Comparison of ENCODE assay signal across 17 cellular contexts in the genomic region with DNA sequence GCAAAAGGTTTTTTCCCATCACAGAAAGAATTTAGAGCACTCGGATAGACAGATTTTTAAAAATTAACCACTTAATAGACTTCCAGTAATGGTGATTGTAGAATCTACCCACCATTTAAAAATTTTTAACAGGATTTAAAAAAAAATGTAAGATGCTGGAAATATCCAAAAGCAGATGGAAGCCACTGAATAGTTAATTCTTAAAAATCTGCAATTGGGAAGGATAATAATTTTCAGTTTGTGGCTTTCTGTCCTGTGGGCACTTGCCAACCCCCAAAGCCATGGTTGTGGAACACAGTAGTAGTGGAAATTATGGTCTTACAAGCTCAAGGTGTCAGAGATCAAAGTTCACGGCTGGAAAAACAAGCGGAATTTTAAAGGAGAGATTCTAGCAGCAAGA.
DNase-seq lines count a peak whose midpoint lies in the region; ATAC-seq and TF ChIP-seq lines count a peak whose summit lies in the region.
"Had no signal": no experiment of that assay in that cellular context is flagged by ENCODE, and none has a peak within 500 bp of the region (broad histone marks: within the 10 kb centered on the region; RNA-seq: fewer than 3 reads in every experiment).

No MANE protein-coding gene starts in this region.

- no peak overlapping the region for H3K27ac ChIP-seq in GM23338 (ENCODE audit: low read depth)
- H3K27ac ChIP-seq: A549 had no signal

- no peak overlapping the region for H3K4me2 ChIP-seq in GM23338

- H3K79me2 ChIP-seq in GM23338 (replicated peaks; ENCODE audit: insufficient read depth), result no peaks in the 10 kb centered on the region

- no peaks in the 10 kb centered on the region for H3K36me3 ChIP-seq in GM23338 (ENCODE audit: insufficient read depth)

- ATAC-seq in GM23338 (no peak), HG03521 (IDR thresholded peaks at IDR 0.05; ENCODE audit: unreplicated experiment) (no peak)
- ATAC-seq: A549 had no signal

- in situ Hi-C loops in ACHN (cut with HindIII; ENCODE audit: low pct_ligation_motif_present, low pct_unique_long_range_greater_than_20kb, low sequenced_read_pairs), result no loop called here

- H3K4me3 ChIP-seq in GM23338, result no peak overlapping the region
- H3K4me3 ChIP-seq: A549 had no signal

- H3K4me1 ChIP-seq in GM23338 (ENCODE audit: insufficient read depth), result no peaks in the 10 kb centered on the region
- H3K4me1 ChIP-seq: A549 had no signal

- H3K9me2 ChIP-seq in GM23338 (ENCODE audit: insufficient read depth), result no peaks in the 10 kb centered on the region; the same call in 1 of the 2 replicates

- H4K20me1 ChIP-seq in GM23338 (replicated peaks; ENCODE audit: insufficient read depth), result no peaks in the 10 kb centered on the region

- H3K4me1 Mint-ChIP-seq in GM23338, result peaks cover 4% of the 10 kb centered on the region; the same call in 2 of the 3 replicates

- no peak overlapping the region for H3K27ac Mint-ChIP-seq in GM23338
- H3K27ac Mint-ChIP-seq: CD4-positive, alpha-beta memory T cell had no signal

- H2AFZ ChIP-seq in GM23338, result peak overlapping the region; percentile 80

- TF ChIP-seq CTCF in GM23338 (conservative IDR thresholded peaks at IDR 0.05; ENCODE audit: low read depth in 2 of 2), result no peak

- no peak overlapping the region for H3K4me3 Mint-ChIP-seq in GM23338
- H3K4me3 Mint-ChIP-seq: CD4-positive, alpha-beta memory T cell had no signal

- peaks cover 2% of the 10 kb centered on the region for H3K27me3 Mint-ChIP-seq in GM23338 (ENCODE audit: insufficient read depth, low read depth, poor library complexity)

- H3K36me3 Mint-ChIP-seq in GM23338 (ENCODE audit: low read depth), result peaks cover 3% of the 10 kb centered on the region; the same call in 1 of the 3 replicates
- H3K36me3 Mint-ChIP-seq: CD4-positive, alpha-beta memory T cell had no signal

- no peaks in the 10 kb centered on the region for H3F3A ChIP-seq in GM23338 (replicated peaks; ENCODE audit: low read depth)

- H3K27me3 ChIP-seq in GM23338 (ENCODE audit: insufficient read depth), result no peaks in the 10 kb centered on the region

- peaks cover 3% of the 10 kb centered on the region; the same call in 1 of the 3 replicates for H3K9me3 Mint-ChIP-seq in GM23338

- DNase-seq in ACHN (peak; percentile 85), GM23338 (ENCODE audit: low spot score) (no peak), glomerular visceral epithelial cell (ENCODE audit: extremely low spot score) (peak; percentile 2), amniotic stem cell (lab: John Stamatoyannopoulos, UW) (no peak)
- no peak for DNase-seq in stimulated activated CD4-positive, alpha-beta T cell treated with anti-CD3 and anti-CD28 coated beads, Interleukin-1b, Interleukin-23, amount 100 ng/mL, for 48 hours
- DNase-seq: 8988T; C1 segment of cervical spinal cord; Calu3; CD4-positive, alpha-beta memory T cell; COR-L47; DMS53; DMS79 treated with DMSO at 0.1 percent for 48 hours; GF-D8; H7; HCEC 1CT had no signal

TF ChIP-seq in GM23338, 12 proteins besides CTCF, POLR2A, EP300 and RAD21 (continues in another document):
- TF ChIP-seq, protein P1, sequence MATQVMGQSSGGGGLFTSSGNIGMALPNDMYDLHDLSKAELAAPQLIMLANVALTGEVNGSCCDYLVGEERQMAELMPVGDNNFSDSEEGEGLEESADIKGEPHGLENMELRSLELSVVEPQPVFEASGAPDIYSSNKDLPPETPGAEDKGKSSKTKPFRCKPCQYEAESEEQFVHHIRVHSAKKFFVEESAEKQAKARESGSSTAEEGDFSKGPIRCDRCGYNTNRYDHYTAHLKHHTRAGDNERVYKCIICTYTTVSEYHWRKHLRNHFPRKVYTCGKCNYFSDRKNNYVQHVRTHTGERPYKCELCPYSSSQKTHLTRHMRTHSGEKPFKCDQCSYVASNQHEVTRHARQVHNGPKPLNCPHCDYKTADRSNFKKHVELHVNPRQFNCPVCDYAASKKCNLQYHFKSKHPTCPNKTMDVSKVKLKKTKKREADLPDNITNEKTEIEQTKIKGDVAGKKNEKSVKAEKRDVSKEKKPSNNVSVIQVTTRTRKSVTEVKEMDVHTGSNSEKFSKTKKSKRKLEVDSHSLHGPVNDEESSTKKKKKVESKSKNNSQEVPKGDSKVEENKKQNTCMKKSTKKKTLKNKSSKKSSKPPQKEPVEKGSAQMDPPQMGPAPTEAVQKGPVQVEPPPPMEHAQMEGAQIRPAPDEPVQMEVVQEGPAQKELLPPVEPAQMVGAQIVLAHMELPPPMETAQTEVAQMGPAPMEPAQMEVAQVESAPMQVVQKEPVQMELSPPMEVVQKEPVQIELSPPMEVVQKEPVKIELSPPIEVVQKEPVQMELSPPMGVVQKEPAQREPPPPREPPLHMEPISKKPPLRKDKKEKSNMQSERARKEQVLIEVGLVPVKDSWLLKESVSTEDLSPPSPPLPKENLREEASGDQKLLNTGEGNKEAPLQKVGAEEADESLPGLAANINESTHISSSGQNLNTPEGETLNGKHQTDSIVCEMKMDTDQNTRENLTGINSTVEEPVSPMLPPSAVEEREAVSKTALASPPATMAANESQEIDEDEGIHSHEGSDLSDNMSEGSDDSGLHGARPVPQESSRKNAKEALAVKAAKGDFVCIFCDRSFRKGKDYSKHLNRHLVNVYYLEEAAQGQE (IDR thresholded peaks at IDR 0.05; ENCODE audit: unreplicated experiment), result no peak
- TF ChIP-seq, protein P2, sequence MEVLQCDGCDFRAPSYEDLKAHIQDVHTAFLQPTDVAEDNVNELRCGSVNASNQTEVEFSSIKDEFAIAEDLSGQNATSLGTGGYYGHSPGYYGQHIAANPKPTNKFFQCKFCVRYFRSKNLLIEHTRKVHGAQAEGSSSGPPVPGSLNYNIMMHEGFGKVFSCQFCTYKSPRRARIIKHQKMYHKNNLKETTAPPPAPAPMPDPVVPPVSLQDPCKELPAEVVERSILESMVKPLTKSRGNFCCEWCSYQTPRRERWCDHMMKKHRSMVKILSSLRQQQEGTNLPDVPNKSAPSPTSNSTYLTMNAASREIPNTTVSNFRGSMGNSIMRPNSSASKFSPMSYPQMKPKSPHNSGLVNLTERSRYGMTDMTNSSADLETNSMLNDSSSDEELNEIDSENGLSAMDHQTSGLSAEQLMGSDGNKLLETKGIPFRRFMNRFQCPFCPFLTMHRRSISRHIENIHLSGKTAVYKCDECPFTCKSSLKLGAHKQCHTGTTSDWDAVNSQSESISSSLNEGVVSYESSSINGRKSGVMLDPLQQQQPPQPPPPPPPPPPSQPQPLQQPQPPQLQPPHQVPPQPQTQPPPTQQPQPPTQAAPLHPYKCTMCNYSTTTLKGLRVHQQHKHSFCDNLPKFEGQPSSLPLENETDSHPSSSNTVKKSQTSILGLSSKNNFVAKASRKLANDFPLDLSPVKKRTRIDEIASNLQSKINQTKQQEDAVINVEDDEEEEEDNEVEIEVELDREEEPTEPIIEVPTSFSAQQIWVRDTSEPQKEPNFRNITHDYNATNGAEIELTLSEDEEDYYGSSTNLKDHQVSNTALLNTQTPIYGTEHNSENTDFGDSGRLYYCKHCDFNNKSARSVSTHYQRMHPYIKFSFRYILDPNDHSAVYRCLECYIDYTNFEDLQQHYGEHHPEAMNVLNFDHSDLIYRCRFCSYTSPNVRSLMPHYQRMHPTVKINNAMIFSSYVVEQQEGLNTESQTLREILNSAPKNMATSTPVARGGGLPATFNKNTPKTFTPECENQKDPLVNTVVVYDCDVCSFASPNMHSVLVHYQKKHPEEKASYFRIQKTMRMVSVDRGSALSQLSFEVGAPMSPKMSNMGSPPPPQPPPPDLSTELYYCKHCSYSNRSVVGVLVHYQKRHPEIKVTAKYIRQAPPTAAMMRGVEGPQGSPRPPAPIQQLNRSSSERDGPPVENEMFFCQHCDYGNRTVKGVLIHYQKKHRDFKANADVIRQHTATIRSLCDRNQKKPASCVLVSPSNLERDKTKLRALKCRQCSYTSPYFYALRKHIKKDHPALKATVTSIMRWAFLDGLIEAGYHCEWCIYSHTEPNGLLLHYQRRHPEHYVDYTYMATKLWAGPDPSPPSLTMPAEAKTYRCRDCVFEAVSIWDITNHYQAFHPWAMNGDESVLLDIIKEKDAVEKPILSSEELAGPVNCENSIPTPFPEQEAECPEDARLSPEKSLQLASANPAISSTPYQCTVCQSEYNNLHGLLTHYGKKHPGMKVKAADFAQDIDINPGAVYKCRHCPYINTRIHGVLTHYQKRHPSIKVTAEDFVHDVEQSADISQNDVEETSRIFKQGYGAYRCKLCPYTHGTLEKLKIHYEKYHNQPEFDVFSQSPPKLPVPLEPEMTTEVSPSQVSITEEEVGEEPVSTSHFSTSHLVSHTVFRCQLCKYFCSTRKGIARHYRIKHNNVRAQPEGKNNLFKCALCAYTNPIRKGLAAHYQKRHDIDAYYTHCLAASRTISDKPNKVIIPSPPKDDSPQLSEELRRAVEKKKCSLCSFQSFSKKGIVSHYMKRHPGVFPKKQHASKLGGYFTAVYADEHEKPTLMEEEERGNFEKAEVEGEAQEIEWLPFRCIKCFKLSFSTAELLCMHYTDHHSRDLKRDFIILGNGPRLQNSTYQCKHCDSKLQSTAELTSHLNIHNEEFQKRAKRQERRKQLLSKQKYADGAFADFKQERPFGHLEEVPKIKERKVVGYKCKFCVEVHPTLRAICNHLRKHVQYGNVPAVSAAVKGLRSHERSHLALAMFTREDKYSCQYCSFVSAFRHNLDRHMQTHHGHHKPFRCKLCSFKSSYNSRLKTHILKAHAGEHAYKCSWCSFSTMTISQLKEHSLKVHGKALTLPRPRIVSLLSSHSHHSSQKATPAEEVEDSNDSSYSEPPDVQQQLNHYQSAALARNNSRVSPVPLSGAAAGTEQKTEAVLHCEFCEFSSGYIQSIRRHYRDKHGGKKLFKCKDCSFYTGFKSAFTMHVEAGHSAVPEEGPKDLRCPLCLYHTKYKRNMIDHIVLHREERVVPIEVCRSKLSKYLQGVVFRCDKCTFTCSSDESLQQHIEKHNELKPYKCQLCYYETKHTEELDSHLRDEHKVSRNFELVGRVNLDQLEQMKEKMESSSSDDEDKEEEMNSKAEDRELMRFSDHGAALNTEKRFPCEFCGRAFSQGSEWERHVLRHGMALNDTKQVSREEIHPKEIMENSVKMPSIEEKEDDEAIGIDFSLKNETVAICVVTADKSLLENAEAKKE (CRISPR knock-in tag; IDR thresholded peaks at IDR 0.05), result no peak
- TF ChIP-seq ZNF331 (CRISPR knock-in tag; IDR thresholded peaks at IDR 0.05; ENCODE audit: low read depth) (no peak), ZNF114 (CRISPR knock-in tag; IDR thresholded peaks at IDR 0.05) (no peak), NANOG (IDR thresholded peaks at IDR 0.05; ENCODE audit: borderline replicate concordance) (no peak), EZH2 (IDR thresholded peaks at IDR 0.05; ENCODE audit: low read depth, unreplicated experiment) (no peak)
- TF ChIP-seq, protein P3, sequence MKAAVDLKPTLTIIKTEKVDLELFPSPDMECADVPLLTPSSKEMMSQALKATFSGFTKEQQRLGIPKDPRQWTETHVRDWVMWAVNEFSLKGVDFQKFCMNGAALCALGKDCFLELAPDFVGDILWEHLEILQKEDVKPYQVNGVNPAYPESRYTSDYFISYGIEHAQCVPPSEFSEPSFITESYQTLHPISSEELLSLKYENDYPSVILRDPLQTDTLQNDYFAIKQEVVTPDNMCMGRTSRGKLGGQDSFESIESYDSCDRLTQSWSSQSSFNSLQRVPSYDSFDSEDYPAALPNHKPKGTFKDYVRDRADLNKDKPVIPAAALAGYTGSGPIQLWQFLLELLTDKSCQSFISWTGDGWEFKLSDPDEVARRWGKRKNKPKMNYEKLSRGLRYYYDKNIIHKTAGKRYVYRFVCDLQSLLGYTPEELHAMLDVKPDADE (IDR thresholded peaks at IDR 0.05), result no peak

Comparison
In these comparisons a context has a peak if more than half of its experiments do, and no peak if none do; other contexts are left out.
1. DNase-seq: peak in ACHN (single experiment) and glomerular visceral epithelial cell (single experiment); none in GM23338 (single experiment), stimulated activated CD4-positive, alpha-beta T cell treated with anti-CD3 and anti-CD28 coated beads, Interleukin-1b, Interleukin-23, amount 100 ng/mL, for 48 hours (single experiment) and amniotic stem cell (single experiment).